Comparison of ENCODE assay signal across 17 cellular contexts in genomic region chr2:33531345-33532059, GRCh38. TPM values are rescaled to one million over a fixed set of nuclear protein-coding genes. Genes with fewer than 3 reads are reported as not detected.
A peak's percentile ranks its signal among the peaks of the same experiment; 100 is the strongest.
DNase-seq lines count a peak whose midpoint lies in the region; ATAC-seq and TF ChIP-seq lines count a peak whose summit lies in the region.
"Had no signal": no experiment of that assay in that cellular context is flagged by ENCODE, and none has a peak within 500 bp of the region (broad histone marks: within the 10 kb centered on the region; RNA-seq: fewer than 3 reads in every experiment).

No MANE protein-coding gene starts in this region.

- peak overlapping the region; percentile 58 for H3K4me2 ChIP-seq in OCI-LY1 (ENCODE audit: low read length)

- no peaks in the 10 kb centered on the region for H3K9me3 ChIP-seq in OCI-LY1 (ENCODE audit: low read length)
- H3K9me3 ChIP-seq: colonic mucosa, suprapubic skin had no signal

- no peaks in the 10 kb centered on the region for H3K79me2 ChIP-seq in OCI-LY1 (ENCODE audit: insufficient read depth, low read length)
- H3K79me2 ChIP-seq: parathyroid adenoma had no signal

- TF ChIP-seq CTCF in AG10803 (conservative IDR thresholded peaks at IDR 0.05; ENCODE audit: low read length): no peak
- TF ChIP-seq CTCF in OCI-LY1 (IDR thresholded peaks at IDR 0.05; ENCODE audit: low read length): no peak
- no peak for TF ChIP-seq CTCF in foreskin fibroblast (IDR thresholded peaks at IDR 0.05; ENCODE audit: low read depth, low read length)

- H3K4me3 Mint-ChIP-seq in activated T-helper 17 cell treated with anti-CD3 and anti-CD28 coated beads, Interleukin-2, amount 50 U/mL, for 72 hours: no peak overlapping the region
- H3K4me3 Mint-ChIP-seq: T-cell had no signal

- H3K27ac Mint-ChIP-seq in activated T-helper 17 cell treated with anti-CD3 and anti-CD28 coated beads, Interleukin-2, amount 50 U/mL, for 72 hours: no peak overlapping the region

- no peaks in the 10 kb centered on the region for H3K27me3 ChIP-seq in OCI-LY1 (ENCODE audit: insufficient read depth, low read length)
- H3K27me3 ChIP-seq: colonic mucosa, foreskin keratinocyte, suprapubic skin had no signal

- no peaks in the 10 kb centered on the region for H3K9me2 ChIP-seq in OCI-LY1 (ENCODE audit: low read depth, low read length)

- H3K4me3 ChIP-seq in AG10803 (ENCODE audit: low read length) (no peak overlapping the region), OCI-LY1 (ENCODE audit: low read depth, low read length, poor library complexity, severe bottlenecking) (peak overlapping the region; percentile 14), foreskin fibroblast (ENCODE audit: low read depth in 1 of 2, low read length in 2 of 2) (no peak overlapping the region)
- H3K4me3 ChIP-seq: colonic mucosa, suprapubic skin had no signal

- H3K4me1 Mint-ChIP-seq in activated T-helper 17 cell treated with anti-CD3 and anti-CD28 coated beads, Interleukin-2, amount 50 U/mL, for 72 hours: no peaks in the 10 kb centered on the region

- peak overlapping the region; percentile 86 for H3K27ac ChIP-seq in OCI-LY1 (ENCODE audit: low read depth, low read length, poor library complexity, severe bottlenecking)
- H3K27ac ChIP-seq: colonic mucosa, foreskin keratinocyte, HL-60, parathyroid adenoma, suprapubic skin had no signal

- ATAC-seq in GM19351 (IDR thresholded peaks at IDR 0.05; ENCODE audit: unreplicated experiment): peak; percentile 21
- no peak for ATAC-seq in activated T-helper 17 cell treated with anti-CD3 and anti-CD28 coated beads, Interleukin-2, amount 50 U/mL, for 72 hours (replicated peaks)
- ATAC-seq: foreskin keratinocyte, left colon, T-cell had no signal

- H3K27me3 Mint-ChIP-seq in activated T-helper 17 cell treated with anti-CD3 and anti-CD28 coated beads, Interleukin-2, amount 50 U/mL, for 72 hours: no peaks in the 10 kb centered on the region
- H3K27me3 Mint-ChIP-seq: T-cell had no signal

- peaks cover 16% of the 10 kb centered on the region; the same call in 1 of the 2 replicates for H3K36me3 ChIP-seq in OCI-LY1 (ENCODE audit: insufficient read depth, low read length)
- H3K36me3 ChIP-seq: colonic mucosa, suprapubic skin had no signal

- no peaks in the 10 kb centered on the region for H3K36me3 Mint-ChIP-seq in activated T-helper 17 cell treated with anti-CD3 and anti-CD28 coated beads, Interleukin-2, amount 50 U/mL, for 72 hours (ENCODE audit: low read depth)

- peaks cover 52% of the 10 kb centered on the region for H3K4me1 ChIP-seq in OCI-LY1 (ENCODE audit: insufficient read depth, low read length, severe bottlenecking)
- H3K4me1 ChIP-seq: colonic mucosa, foreskin keratinocyte, parathyroid adenoma, suprapubic skin had no signal

- DNase-seq in AG10803 (ENCODE audit: low read depth) (peak; percentile 43), foreskin fibroblast (peak; percentile 47 to 65), kidney glomerular epithelial cell (lab: John Stamatoyannopoulos, UW) (no peak)
- no peak for DNase-seq in NK-92 treated with Interleukin-12 subunit alpha and Interleukin-12 subunit beta, amount 100 ng/mL, for 24 hours (lab: John Stamatoyannopoulos, UW)
- DNase-seq in activated CD4-positive, alpha-beta T cell treated with anti-CD3 and anti-CD28 coated beads, Interleukin-2, amount 50 U/mL, for 48 hours: no peak
- DNase-seq: activated naive CD4-positive, alpha-beta T cell; colonic mucosa; left colon; NCI-H69; T-cell had no signal

- H2AFZ ChIP-seq in OCI-LY1 (ENCODE audit: low read length): 0 out of 2 replicates have a peak overlapping the region, but pooled peaks have one; percentile 6
- H2AFZ ChIP-seq: parathyroid adenoma had no signal

- H3K9me3 Mint-ChIP-seq in activated T-helper 17 cell treated with anti-CD3 and anti-CD28 coated beads, Interleukin-2, amount 50 U/mL, for 72 hours: no peaks in the 10 kb centered on the region
- H3K9me3 Mint-ChIP-seq: T-cell had no signal

- no peaks in the 10 kb centered on the region for H3F3A ChIP-seq in OCI-LY1 (ENCODE audit: insufficient read depth, low read length)

- no peaks in the 10 kb centered on the region for H4K20me1 ChIP-seq in OCI-LY1 (ENCODE audit: insufficient read depth, low read length)

- peak overlapping the region; percentile 9; the same call in 1 of the 2 replicates for H3K9ac ChIP-seq in OCI-LY1 (ENCODE audit: low read length)
- H3K9ac ChIP-seq: parathyroid adenoma had no signal

RNA-seq across cellular contexts. Expression of gene RASGRP3, which starts 55.1 kb away (rescaled TPM):
- 1 to 10 TPM; 2.3 to 5.7 TPM for total RNA-seq in activated T-helper 17 cell treated with anti-CD3 and anti-CD28 coated beads, Interleukin-2, amount 50 U/mL, for 72 hours

Comparison
In these comparisons a context has a peak if more than half of its experiments do, and no peak if none do; other contexts are left out.
1. DNase-seq: peak in AG10803 (single experiment) and foreskin fibroblast (2 of 2); none in NK-92 treated with Interleukin-12 subunit alpha and Interleukin-12 subunit beta, amount 100 ng/mL, for 24 hours (single experiment), kidney glomerular epithelial cell (single experiment) and activated CD4-positive, alpha-beta T cell treated with anti-CD3 and anti-CD28 coated beads, Interleukin-2, amount 50 U/mL, for 48 hours (0 of 2).